Comparison of ENCODE assay signal across 16 cellular contexts in genomic region chr9:126203313-126203712, GRCh38.
A peak's percentile ranks its signal among the peaks of the same experiment; 100 is the strongest.
DNase-seq lines count a peak whose midpoint lies in the region; ATAC-seq, FAIRE-seq and TF ChIP-seq lines count a peak whose summit lies in the region.
"Had no signal": no experiment of that assay in that cellular context is flagged by ENCODE, and none has a peak within 500 bp of the region (broad histone marks: within the 10 kb centered on the region; RNA-seq: fewer than 3 reads in every experiment).

No MANE protein-coding gene starts in this region.

- H3K23ac ChIP-seq in H1 (ENCODE audit: insufficient read length) = no peak overlapping the region

- no peak overlapping the region for H2BK15ac ChIP-seq in H1 (ENCODE audit: low read length)

- no peak overlapping the region for H2BK5ac ChIP-seq in H1 (ENCODE audit: low read depth, low read length)

- no peak overlapping the region for H2AFZ ChIP-seq in HepG2 (ENCODE audit: low read length)
- no peak overlapping the region for H2AFZ ChIP-seq in H1 (ENCODE audit: low read length)

- DNase-seq in HepG2 (ENCODE audit: low spot score) (no peak), right lobe of liver (no peak), NAMALWA (ENCODE audit: low spot score) (peak; percentile 32), H1 (ENCODE audit: low read depth in 1 of 2, low spot score in 2 of 2) (no peak), activated gamma-delta T cell treated with Interleukin-2 at 50 U/mL for 16 hours (no peak), SIG-M5 (lab: John Stamatoyannopoulos, UW) (no peak), head of caudate nucleus (no peak)
- DNase-seq in stimulated activated CD4-positive, alpha-beta T cell treated with anti-CD3 and anti-CD28 coated beads, Interleukin-2, amount 100 ng/mL, for 48 hours = no peak
- DNase-seq: activated CD4-positive, alpha-beta memory T cell treated with anti-CD3 and anti-CD28 coated beads for 36 hours; activated effector memory CD4-positive, alpha-beta T cell treated with anti-CD3 and anti-CD28 coated beads, Interleukin-2, amount 50 U/mL, for 16 hours; DMS53; foreskin melanocyte; IMR-90; NCI-H1694; NCI-H524 treated with DMSO at 0.1 percent for 48 hours; spleen had no signal

- H3K4ac ChIP-seq in H1 (replicated peaks; ENCODE audit: insufficient read length, low read depth, low read length) = no peak overlapping the region

- TF ChIP-seq RAD21 in HepG2 (CRISPR knock-in tag; IDR thresholded peaks at IDR 0.05) (no peak), H1 (IDR thresholded peaks at IDR 0.05 in 1 of 2, conservative IDR thresholded peaks at IDR 0.05 in 1 of 2; ENCODE audit: low read depth in 2 of 2, low read length in 2 of 2) (no peak; a peak in 1 of 4 replicates)

- H3K27me3 ChIP-seq in HepG2 (ENCODE audit: control insufficient read depth in 1 of 2, insufficient read depth in 2 of 2, low read length in 2 of 2) = peaks cover 0 to 5% of the 10 kb centered on the region in 2 experiments; a peak in 2 of 5 replicates
- H3K27me3 ChIP-seq in right lobe of liver = no peaks in the 10 kb centered on the region
- H3K27me3 ChIP-seq in H1 (replicated peaks in 1 of 4; ENCODE audit: control insufficient read depth in 3 of 4, extremely low read depth in 1 of 4, insufficient read depth in 3 of 4, low read length in 3 of 4) = no peaks in the 10 kb centered on the region; a peak in 1 of 7 replicates

- 49% methylated on average over 5 of the region's 5 CpGs for WGBS in HepG2 (ENCODE audit: low lambda C conversion rate)
- WGBS in right lobe of liver (ENCODE audit: insufficient coverage, low coverage, low lambda C conversion rate, missing lambda C conversion rate) = 89% methylated on average over 4 of the region's 5 CpGs
- WGBS in H1 (ENCODE audit: extremely low coverage in 1 of 2, insufficient coverage in 1 of 2, insufficient read length in 1 of 2, insufficient replicate concordance in 2 of 2, low coverage in 1 of 2, low lambda C conversion rate in 2 of 2, missing lambda C conversion rate in 1 of 2), 2 experiments = 95% methylated on average over 5 of the region's 5 CpGs; no CpG with 5 or more reads in 1 of the 2 experiments

- H3K23me2 ChIP-seq in H1 (ENCODE audit: low read depth, low read length) = peaks cover 9% of the 10 kb centered on the region; the same call in 1 of the 2 replicates

- no peak overlapping the region for H2BK12ac ChIP-seq in H1 (ENCODE audit: low read depth, low read length)

- no peak overlapping the region for H3K27ac ChIP-seq in HepG2 (ENCODE audit: extremely low read length, insufficient read depth, low read length)
- no peak overlapping the region for H3K27ac ChIP-seq in right lobe of liver
- no peak overlapping the region for H3K27ac ChIP-seq in H1 (ENCODE audit: low read depth, low read length)
- H3K27ac ChIP-seq: spleen had no signal

- POLR2A ChIA-PET in HepG2 (lab: Yijun Ruan, JAX) (no interaction called here), H1 (lab: Charles Lee; ENCODE audit: partially characterized antibody) (no interaction called here)

- H3K79me2 ChIP-seq in HepG2 (ENCODE audit: insufficient read depth, low read length) = no peaks in the 10 kb centered on the region
- H3K79me2 ChIP-seq in H1 (ENCODE audit: control insufficient read depth in 1 of 2, insufficient read depth in 2 of 2, low read length in 2 of 2) = no peaks in the 10 kb centered on the region

- H3K9ac ChIP-seq in HepG2 (ENCODE audit: insufficient read depth, low read depth, low read length) (no peak overlapping the region), H1 (replicated peaks in 1 of 4; ENCODE audit: extremely low read depth in 1 of 4, low read depth in 3 of 4, low read length in 3 of 4) (no peak overlapping the region)

- H4K20me1 ChIP-seq in HepG2 (ENCODE audit: insufficient read depth, low read length) = no peaks in the 10 kb centered on the region
- peaks cover 0 to 8% of the 10 kb centered on the region in 2 experiments for H4K20me1 ChIP-seq in H1 (replicated peaks in 1 of 2; ENCODE audit: control insufficient read depth in 1 of 2, insufficient read depth in 2 of 2, low read length in 2 of 2)

- H2BK20ac ChIP-seq in H1 (ENCODE audit: low read length) = no peak overlapping the region

- CTCF ChIA-PET in HepG2 (lab: Yijun Ruan, JAX; ENCODE audit: low intra/inter-chr PET ratio, low total read pairs) (no interaction called here), H1 (lab: Charles Lee; ENCODE audit: partially characterized antibody) (interaction anchor here (1.4 to 2.3 kb wide), 4 partner anchors 9 to 17 kb away, joined by 3 to 8 read pairs (median 6); no protein-coding TSS in a partner anchor)

- H3K56ac ChIP-seq in H1 (replicated peaks; ENCODE audit: insufficient read length, low read depth, low read length) = no peak overlapping the region

- no peaks in the 10 kb centered on the region for H3K79me1 ChIP-seq in H1 (ENCODE audit: low read depth, low read length)

- no peak overlapping the region for H4K8ac ChIP-seq in H1 (ENCODE audit: extremely low read depth, insufficient read depth, low read length)

- in situ Hi-C loops in HepG2 (cut with HindIII; ENCODE audit: extremely low pct_ligation_motif_present, low pct_unique_long_range_greater_than_20kb) = no loop called here

- FAIRE-seq in HepG2 (lab: Jason Lieb, UNC) (no peak), H1 (lab: Jason Lieb, UNC) (no peak)

- no peak overlapping the region for H2AK5ac ChIP-seq in H1 (ENCODE audit: low read depth, low read length)

- H3K4me2 ChIP-seq in HepG2 (ENCODE audit: low read depth, low read length) (no peak overlapping the region), H1 (ENCODE audit: insufficient read depth in 1 of 2, low read depth in 2 of 2, low read length in 2 of 2) (no peak overlapping the region)

- H3K9me3 ChIP-seq in HepG2 (ENCODE audit: low read length) (peaks cover 6% of the 10 kb centered on the region; the same call in 1 of the 2 replicates), right lobe of liver (no peaks in the 10 kb centered on the region), H1 (ENCODE audit: insufficient read depth in 2 of 2, low read depth in 1 of 2, low read length in 1 of 2) (peaks cover 8 to 10% of the 10 kb centered on the region in 2 experiments; a peak in 1 of 4 replicates)

- no peak for TF ChIP-seq EP300 in HepG2 (IDR thresholded peaks at IDR 0.05; ENCODE audit: low read depth in 2 of 2, low read length in 2 of 2)
- TF ChIP-seq EP300 in HepG2 (CRISPR knock-in tag; IDR thresholded peaks at IDR 0.05; ENCODE audit: borderline replicate concordance) = no peak
- no peak for TF ChIP-seq EP300 in H1 (IDR thresholded peaks at IDR 0.05; ENCODE audit: borderline replicate concordance in 1 of 2, low read depth in 2 of 2, low read length in 2 of 2)

- H4K91ac ChIP-seq in H1 (replicated peaks; ENCODE audit: insufficient read length, low read length) = no peak overlapping the region

- H3K4me3 ChIP-seq in HepG2 (replicated peaks in 1 of 3; ENCODE audit: insufficient read depth in 1 of 3, low read depth in 2 of 3, low read length in 3 of 3) (no peak overlapping the region), right lobe of liver (no peak overlapping the region), H1 (ENCODE audit: extremely low read depth in 1 of 4, insufficient read depth in 2 of 4, low read depth in 3 of 4, low read length in 4 of 4) (no peak overlapping the region)
- H3K4me3 ChIP-seq: spleen had no signal

- H3K36me3 ChIP-seq in HepG2 (replicated peaks in 1 of 2; ENCODE audit: control insufficient read depth in 1 of 2, insufficient read depth in 2 of 2, low read length in 2 of 2) (no peaks in the 10 kb centered on the region), right lobe of liver (no peaks in the 10 kb centered on the region), H1 (ENCODE audit: control insufficient read depth in 2 of 4, insufficient read depth in 4 of 4, low read length in 3 of 4) (no peaks in the 10 kb centered on the region)
- H3K36me3 ChIP-seq: spleen had no signal

- no peak overlapping the region for H3K18ac ChIP-seq in H1 (ENCODE audit: extremely low read depth, low read length)

- peak; percentile 60 for TF ChIP-seq CTCF in HepG2 (CRISPR knock-in tag; IDR thresholded peaks at IDR 0.05)
- TF ChIP-seq CTCF in right lobe of liver (IDR thresholded peaks at IDR 0.05) = no peak
- TF ChIP-seq CTCF in H1 (IDR thresholded peaks at IDR 0.05; ENCODE audit: control extremely low read depth in 1 of 3, insufficient read depth in 1 of 3, low read depth in 1 of 3, low read length in 3 of 3) = peak in 2 of 3 experiments; percentile 51 to 53; a peak in 2 of 4 replicates

- no peaks in the 10 kb centered on the region for H3K4me1 ChIP-seq in HepG2 (ENCODE audit: insufficient read depth, low read length)
- no peaks in the 10 kb centered on the region for H3K4me1 ChIP-seq in right lobe of liver
- H3K4me1 ChIP-seq in H1 (replicated peaks in 1 of 4; ENCODE audit: control insufficient read depth in 3 of 4, insufficient read depth in 4 of 4, low read length in 3 of 4) = peaks cover 0 to 4% (median 0%) of the 10 kb centered on the region in 4 experiments; a peak in 1 of 7 replicates

- H2BK120ac ChIP-seq in H1 (replicated peaks; ENCODE audit: low read depth, low read length) = no peak overlapping the region

- ATAC-seq in HepG2 (peak; percentile 41; the same call in 1 of the 3 replicates), right lobe of liver (no peak)

- no peak overlapping the region for H3K14ac ChIP-seq in H1 (ENCODE audit: insufficient read length)

- BruUV-seq in HepG2 (replicated peaks; lab: Mats Ljungman, UMichigan) = no TSS peak

- no peak overlapping the region for H4K5ac ChIP-seq in H1 (ENCODE audit: insufficient read length, low read depth, low read length)

- TF ChIP-seq POLR2A in HepG2 (IDR thresholded peaks at IDR 0.05; ENCODE audit: insufficient read depth in 1 of 2, low read depth in 2 of 2, low read length in 2 of 2) (no peak), right lobe of liver (IDR thresholded peaks at IDR 0.05) (no peak), H1 (IDR thresholded peaks at IDR 0.05; ENCODE audit: control extremely low read depth in 1 of 2, low read depth in 2 of 2, low read length in 2 of 2) (no peak)

- intact Hi-C loops in HepG2 (cut with micrococcal nuclease; ENCODE audit: unreplicated experiment) (no loop called here), right lobe of liver (cut with DNase I) (no loop called here), head of caudate nucleus (cut with DNase I) (no loop called here)

TF ChIP-seq in HepG2, 621 proteins besides CTCF, POLR2A, EP300 and RAD21:
- TF ChIP-seq STAG1 (CRISPR knock-in tag; IDR thresholded peaks at IDR 0.05) (peak; percentile 47), SAP130 (CRISPR knock-in tag; IDR thresholded peaks at IDR 0.05; ENCODE audit: low read depth) (no peak)

TF ChIP-seq in H1, 55 proteins besides CTCF, POLR2A, EP300 and RAD21:
- TF ChIP-seq ASH2L (IDR thresholded peaks at IDR 0.05; ENCODE audit: low read length) (no peak), BACH1 (IDR thresholded peaks at IDR 0.05; ENCODE audit: low read length) (no peak), EZH2 (IDR thresholded peaks at IDR 0.05; ENCODE audit: low read depth, low read length, severe bottlenecking) (no peak)
TF ChIP-seq in H1: peak in this region for 0.

Comparison
In these comparisons a context has a peak if more than half of its experiments do, and no peak if none do; other contexts are left out.
1. CTCF ChIP-seq: peak in HepG2 (single experiment) and H1 (2 of 3); none in right lobe of liver (0 of 4).
2. Of the 41 proteins assayed by ChIP-seq in both HepG2 and H1: peak only in HepG2: none; only in H1: none; in both: CTCF; in neither: 40.